ENCODE assay signal across 9 cellular contexts in the genomic region with DNA sequence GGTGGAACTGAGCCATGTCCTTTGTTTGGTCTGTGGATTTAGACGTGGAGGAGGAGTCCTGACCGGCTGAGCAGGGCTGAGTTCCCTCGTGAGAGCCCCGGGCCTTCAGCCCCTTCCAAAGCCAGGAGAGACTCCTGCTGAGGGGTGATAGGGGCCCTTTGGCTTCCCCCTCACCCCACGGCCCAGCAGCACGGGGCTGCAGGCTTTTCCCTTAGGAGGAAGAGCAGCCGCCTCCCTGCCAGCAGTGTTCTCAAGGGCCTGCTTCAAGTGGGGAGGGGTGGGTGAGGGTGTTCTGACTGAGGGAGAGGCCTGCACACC. TPM values are rescaled to one million over a fixed set of nuclear protein-coding genes. Genes with fewer than 3 reads are reported as not detected.
DNase-seq lines count a peak whose midpoint lies in the region; ATAC-seq and TF ChIP-seq lines count a peak whose summit lies in the region.
"Had no signal": no experiment of that assay in that cellular context is flagged by ENCODE, and none has a peak within 500 bp of the region (broad histone marks: within the 10 kb centered on the region; RNA-seq: fewer than 3 reads in every experiment).

No MANE protein-coding gene starts in this region.

- peaks cover 28% of the 10 kb centered on the region for H3K4me1 Mint-ChIP-seq in CD14-positive monocyte

- peak overlapping the region in 1 of 2 donors; percentile 82 for H3K4me3 Mint-ChIP-seq in CD14-positive monocyte

- peak overlapping the region; percentile 99 for H3K4me2 ChIP-seq in smooth muscle cell

- peaks cover 2% of the 10 kb centered on the region for H4K20me1 ChIP-seq in smooth muscle cell (ENCODE audit: low read depth)

- peaks cover 3% of the 10 kb centered on the region in 2 donors for H3K36me3 Mint-ChIP-seq in CD14-positive monocyte

- H3K27me3 ChIP-seq in smooth muscle cell (ENCODE audit: low read depth) = no peaks in the 10 kb centered on the region

- no peak for ATAC-seq in HG03135 (IDR thresholded peaks at IDR 0.05; ENCODE audit: unreplicated experiment)

- H3K36me3 ChIP-seq in smooth muscle cell (ENCODE audit: low read depth) = no peaks in the 10 kb centered on the region

- peaks cover 12 to 32% (median 27%) of the 10 kb centered on the region in 3 donors for H3K27me3 Mint-ChIP-seq in CD14-positive monocyte (ENCODE audit: low read depth in 3 of 3)

- CTCF ChIA-PET in RWPE1 (lab: Yijun Ruan, JAX) = interaction anchor here (0.7 to 1.3 kb wide), 2 partner anchors 14 to 202 kb away, joined by 4 to 8 read pairs; no protein-coding TSS in a partner anchor

- H3F3A ChIP-seq in smooth muscle cell (ENCODE audit: low read depth) = peaks cover 17% of the 10 kb centered on the region

- H3K4me3 ChIP-seq in fibroblast of pulmonary artery (replicated peaks; ENCODE audit: low read depth, low read length) (no peak overlapping the region), smooth muscle cell (no peak overlapping the region)

- intact Hi-C loops in CD14-positive monocyte (cut with micrococcal nuclease) = loop anchor here in 1 of 2 donors (10.0 kb wide), 1 partner anchor 97 kb away; no protein-coding TSS in a partner anchor

- peaks cover 3% of the 10 kb centered on the region for H3K79me2 ChIP-seq in smooth muscle cell (ENCODE audit: low read depth)

- no peaks in the 10 kb centered on the region for H3K9me3 Mint-ChIP-seq in CD14-positive monocyte

- peaks cover 23% of the 10 kb centered on the region for H3K4me1 ChIP-seq in smooth muscle cell (ENCODE audit: low read depth)

- peak overlapping the region; percentile 78 for H3K27ac ChIP-seq in RWPE1
- H3K27ac ChIP-seq in smooth muscle cell (ENCODE audit: low read depth) = peak overlapping the region; percentile 96

- no peaks in the 10 kb centered on the region for H3K9me3 ChIP-seq in smooth muscle cell (replicated peaks; ENCODE audit: low read depth)

- TF ChIP-seq CTCF in RWPE1 (conservative IDR thresholded peaks at IDR 0.05; ENCODE audit: low read depth) (no peak), fibroblast of pulmonary artery (IDR thresholded peaks at IDR 0.05; ENCODE audit: low read length, missing control alignments) (no peak), smooth muscle cell (IDR thresholded peaks at IDR 0.05; ENCODE audit: borderline replicate concordance, insufficient read depth, poor library complexity, severe bottlenecking) (no peak), CD14-positive monocyte (IDR thresholded peaks at IDR 0.05) (no peak)

- DNase-seq in NCI-H345 (lab: John Stamatoyannopoulos, UW) (peak; percentile 59), NCI-H345 treated with DMSO at 0.1 percent for 48 hours (lab: John Stamatoyannopoulos, UW; ENCODE audit: unreplicated experiment) (no peak), RWPE1 (ENCODE audit: low spot score) (no peak), fibroblast of pulmonary artery (ENCODE audit: low read depth) (peak; percentile 65), smooth muscle cell (lab: John Stamatoyannopoulos, UW; ENCODE audit: unreplicated experiment) (no peak), CD14-positive monocyte (ENCODE audit: low spot score) (no peak)
- DNase-seq in stimulated activated CD4-positive, alpha-beta T cell treated with anti-CD3 and anti-CD28 coated beads, Interleukin-12 subunit alpha, Interleukin-12 subunit beta, amount 100 ng/mL, for 4 hours = no peak
- DNase-seq: midbrain had no signal

- peak overlapping the region; percentile 40 for H2AFZ ChIP-seq in smooth muscle cell (ENCODE audit: low read depth)

- H3K27ac Mint-ChIP-seq in CD14-positive monocyte = no peak overlapping the region

- H3K9ac ChIP-seq in smooth muscle cell (ENCODE audit: low read depth) = peak overlapping the region; percentile 97

- 31% methylated on average over 7 of the region's 7 CpGs for WGBS in smooth muscle cell (ENCODE audit: low lambda C conversion rate)

- POLR2A ChIA-PET in RWPE1 (lab: Yijun Ruan, JAX; ENCODE audit: low non-redundant PET) = no interaction called here

RNA-seq across cellular contexts. Expression of gene CYB561, which starts 1.5 kb away (rescaled TPM):
- total RNA-seq in smooth muscle cell = 13.6 and 16.5 TPM in 2 replicates
- 24.9 and 40.7 TPM in 2 replicates for polyA plus RNA-seq in smooth muscle cell
- 1 to 10 TPM; 5.2 to 8.3 TPM for polyA plus RNA-seq in CD14-positive monocyte

RNA-seq across cellular contexts. Expression of gene ACE, which starts 29.2 kb away (rescaled TPM):
- total RNA-seq in smooth muscle cell = 0.94 and 1.5 TPM in 2 replicates
- polyA plus RNA-seq in smooth muscle cell = 0.48 and 2.0 TPM in 2 replicates
- not detected for polyA plus RNA-seq in CD14-positive monocyte

Comparison
In these comparisons a context has a peak if more than half of its experiments do, and no peak if none do; other contexts are left out.
1. DNase-seq: peak in NCI-H345 (single experiment) and fibroblast of pulmonary artery (single experiment); none in NCI-H345 treated with DMSO at 0.1 percent for 48 hours (single experiment), RWPE1 (single experiment), smooth muscle cell (single experiment), stimulated activated CD4-positive, alpha-beta T cell treated with anti-CD3 and anti-CD28 coated beads, Interleukin-12 subunit alpha, Interleukin-12 subunit beta, amount 100 ng/mL, for 4 hours (single experiment) and CD14-positive monocyte (single experiment).